8 cellular contexts compared by ENCODE assay signal in genomic region chr12:119176267-119177055, GRCh38. TPM values are rescaled to one million over a fixed set of nuclear protein-coding genes. Genes with fewer than 3 reads are reported as not detected.
A peak's percentile ranks its signal among the peaks of the same experiment; 100 is the strongest.
DNase-seq lines count a peak whose midpoint lies in the region; ATAC-seq, FAIRE-seq and TF ChIP-seq lines count a peak whose summit lies in the region.

No MANE protein-coding gene starts in this region.

- peak; percentile 40 for FAIRE-seq in bronchial epithelial cell (lab: Jason Lieb, UNC)

- no peak for TF ChIP-seq CTCF in bronchial epithelial cell (IDR thresholded peaks at IDR 0.05; ENCODE audit: insufficient read depth, low read length, severe bottlenecking)
- no peak for TF ChIP-seq CTCF in tibial artery (IDR thresholded peaks at IDR 0.05)

- H3K4me1 Mint-ChIP-seq in activated CD4-positive, alpha-beta T cell treated with anti-CD3 and anti-CD28 coated beads, Interleukin-2, amount 10 ng/mL, durations not matched to agents 7 days and 5 days: no peaks in the 10 kb centered on the region

- ATAC-seq in GM18861 (IDR thresholded peaks at IDR 0.05; ENCODE audit: unreplicated experiment) (no peak), HG03565 (IDR thresholded peaks at IDR 0.05; ENCODE audit: unreplicated experiment) (no peak)

- H3K27ac ChIP-seq in tibial artery: peak overlapping the region; percentile 97 to 98

- POLR2A ChIA-PET in activated CD4-positive, alpha-beta T cell treated with anti-CD3 and anti-CD28 coated beads, Interleukin-2, amount 10 ng/mL, durations not matched to agents 7 days and 5 days (lab: Charles Lee): no interaction called here

- no peaks in the 10 kb centered on the region for H3K27me3 ChIP-seq in bronchial epithelial cell (ENCODE audit: control insufficient read depth, insufficient read depth, low read length)
- no peaks in the 10 kb centered on the region for H3K27me3 ChIP-seq in tibial artery

- DNase-seq in COR-L47 (lab: John Stamatoyannopoulos, UW) (peak; percentile 43), NCI-H1930 (lab: John Stamatoyannopoulos, UW) (peak; percentile 37 to 39), bronchial epithelial cell (ENCODE audit: low read depth) (peak; percentile 87), left kidney (ENCODE audit: low read depth, low spot score) (peak; percentile 82), tibial artery (peak; percentile 96 to 98)
- DNase-seq in activated CD4-positive, alpha-beta T cell treated with anti-CD3 and anti-CD28 coated beads, Interleukin-2, amount 10 ng/mL, durations not matched to agents 7 days and 5 days: no peak

- H3K27me3 Mint-ChIP-seq in activated CD4-positive, alpha-beta T cell treated with anti-CD3 and anti-CD28 coated beads, Interleukin-2, amount 10 ng/mL, durations not matched to agents 7 days and 5 days: no peaks in the 10 kb centered on the region

- no peak overlapping the region for H3K27ac Mint-ChIP-seq in activated CD4-positive, alpha-beta T cell treated with anti-CD3 and anti-CD28 coated beads, Interleukin-2, amount 10 ng/mL, durations not matched to agents 7 days and 5 days

- H3K36me3 ChIP-seq in bronchial epithelial cell (ENCODE audit: control insufficient read depth, insufficient read depth, low read length): no peaks in the 10 kb centered on the region
- no peaks in the 10 kb centered on the region for H3K36me3 ChIP-seq in tibial artery

- CTCF ChIA-PET in activated CD4-positive, alpha-beta T cell treated with anti-CD3 and anti-CD28 coated beads, Interleukin-2, amount 10 ng/mL, durations not matched to agents 7 days and 5 days (lab: Charles Lee): no interaction called here

- peaks cover 3 to 39% (median 26%) of the 10 kb centered on the region in 4 donors for H3K4me1 ChIP-seq in tibial artery

- no peaks in the 10 kb centered on the region for H3K36me3 Mint-ChIP-seq in activated CD4-positive, alpha-beta T cell treated with anti-CD3 and anti-CD28 coated beads, Interleukin-2, amount 10 ng/mL, durations not matched to agents 7 days and 5 days (ENCODE audit: low read depth)

- no peaks in the 10 kb centered on the region for H3K9me3 ChIP-seq in tibial artery

- no peaks in the 10 kb centered on the region for H3K9me3 Mint-ChIP-seq in activated CD4-positive, alpha-beta T cell treated with anti-CD3 and anti-CD28 coated beads, Interleukin-2, amount 10 ng/mL, durations not matched to agents 7 days and 5 days

- intact Hi-C loops in tibial artery (cut with DNase I; ENCODE audit: low total_unique reads): no loop called here

- H3K4me3 ChIP-seq in bronchial epithelial cell (ENCODE audit: low read depth, low read length) (no peak overlapping the region), tibial artery (peak overlapping the region; percentile 52 to 61)

- H3K4me3 Mint-ChIP-seq in activated CD4-positive, alpha-beta T cell treated with anti-CD3 and anti-CD28 coated beads, Interleukin-2, amount 10 ng/mL, durations not matched to agents 7 days and 5 days: no peak overlapping the region

RNA-seq across cellular contexts. Expression of gene HSPB8, which starts 2.3 kb away (rescaled TPM):
- total RNA-seq in bronchial epithelial cell: 0.26 and 2.4 TPM in 2 replicates
- not detected for total RNA-seq in activated CD4-positive, alpha-beta T cell treated with anti-CD3 and anti-CD28 coated beads, Interleukin-2, amount 10 ng/mL, durations not matched to agents 7 days and 5 days
